Comparison of ENCODE assay signal across 8 cellular contexts in genomic region chr7:6706666-6707407, GRCh38. TPM values are rescaled to one million over a fixed set of nuclear protein-coding genes. Genes with fewer than 3 reads are reported as not detected.
DNase-seq lines count a peak whose midpoint lies in the region; ATAC-seq and TF ChIP-seq lines count a peak whose summit lies in the region.

Gene ZNF12, minus strand, starts transcription at chr7:6706947. Its CDS starts 1,774 bp downstream, at chr7:6705173.

- peaks cover 40% of the 10 kb centered on the region for H3K4me1 Mint-ChIP-seq in activated naive CD4-positive, alpha-beta T cell treated with anti-CD3 and anti-CD28 coated beads, Interleukin-2, amount 50 U/mL, for 24 hours

- H3K36me3 Mint-ChIP-seq in activated naive CD4-positive, alpha-beta T cell treated with anti-CD3 and anti-CD28 coated beads, Interleukin-2, amount 50 U/mL, for 24 hours: peaks cover 24% of the 10 kb centered on the region

- peaks cover 1% of the 10 kb centered on the region for H3K27me3 Mint-ChIP-seq in activated naive CD4-positive, alpha-beta T cell treated with anti-CD3 and anti-CD28 coated beads, Interleukin-2, amount 50 U/mL, for 24 hours

- peaks cover 17% of the 10 kb centered on the region for H3K36me3 ChIP-seq in suprapubic skin

- H3K9me3 Mint-ChIP-seq in activated naive CD4-positive, alpha-beta T cell treated with anti-CD3 and anti-CD28 coated beads, Interleukin-2, amount 50 U/mL, for 24 hours: peaks cover 13% of the 10 kb centered on the region

- H3K4me3 ChIP-seq in suprapubic skin: peak within 1 kb of the TSS; percentile 78

- peak; percentile 90 for ATAC-seq in HG02623 (IDR thresholded peaks at IDR 0.05; ENCODE audit: unreplicated experiment)
- ATAC-seq in SK-N-SH treated with all-trans-retinoic acid at 6 μM for 48 hours: peak; percentile 96

- TF ChIP-seq EP300 in suprapubic skin (IDR thresholded peaks at IDR 0.05): no peak

- peaks cover 27% of the 10 kb centered on the region for H3K4me1 ChIP-seq in suprapubic skin

- H3K27ac Mint-ChIP-seq in activated naive CD4-positive, alpha-beta T cell treated with anti-CD3 and anti-CD28 coated beads, Interleukin-2, amount 50 U/mL, for 24 hours: peak within 1 kb of the TSS; percentile 85

- TF ChIP-seq CTCF in GM10266 (IDR thresholded peaks at IDR 0.05; ENCODE audit: control insufficient read depth, insufficient read depth, low read depth, missing control alignments) (no peak), suprapubic skin (IDR thresholded peaks at IDR 0.05) (no peak)

- no peaks in the 10 kb centered on the region for H3K27me3 ChIP-seq in suprapubic skin

- DNase-seq in GM10266 (ENCODE audit: extremely low spot score) (peak; percentile 94), NCI-H1092 treated with DMSO at 0.1 percent for 48 hours (lab: John Stamatoyannopoulos, UW) (peak; percentile 94), glomerular endothelial cell (ENCODE audit: extremely low read depth, low read depth, low spot score) (peak; percentile 48), occipital lobe (lab: John Stamatoyannopoulos, UW) (peak; percentile 91), suprapubic skin (ENCODE audit: low spot score in 2 of 2) (peak; percentile 98)

- peak; percentile 46 to 71 for TF ChIP-seq POLR2A in suprapubic skin (IDR thresholded peaks at IDR 0.05)

- H3K27ac ChIP-seq in suprapubic skin: peak within 1 kb of the TSS; percentile 84

- WGBS in suprapubic skin: 12% methylated on average over 7 of the region's 65 CpGs

- H3K4me3 Mint-ChIP-seq in activated naive CD4-positive, alpha-beta T cell treated with anti-CD3 and anti-CD28 coated beads, Interleukin-2, amount 50 U/mL, for 24 hours: peak within 1 kb of the TSS; percentile 93

- no peaks in the 10 kb centered on the region for H3K9me3 ChIP-seq in suprapubic skin

TF ChIP-seq in SK-N-SH treated with all-trans-retinoic acid at 6 μM for 48 hours, 23 proteins besides CTCF, POLR2A, EP300 and RAD21:
- TF ChIP-seq PATZ1 (CRISPR knock-in tag; IDR thresholded peaks at IDR 0.05; ENCODE audit: borderline replicate concordance) (no peak), TSHZ2 (CRISPR knock-in tag; IDR thresholded peaks at IDR 0.05) (peak; percentile 43; the same call in 1 of the 2 replicates), TCF4 (CRISPR knock-in tag; IDR thresholded peaks at IDR 0.05; ENCODE audit: borderline replicate concordance) (0 out of 2 replicates have a peak, but pooled peaks have one; percentile 23), ZFP3 (CRISPR knock-in tag; IDR thresholded peaks at IDR 0.05) (0 out of 2 replicates have a peak, but pooled peaks have one; percentile 76)

RNA-seq across cellular contexts. Expression of gene ZNF12, which starts in this region (rescaled TPM):
- total RNA-seq in glomerular endothelial cell: 8.3 and 11.1 TPM in 2 replicates
- 33.4 TPM for total RNA-seq in occipital lobe
- 10 to 100 TPM; 17.9 to 33.0 (median 19.0) TPM for total RNA-seq in suprapubic skin

Comparison
In these comparisons a context has a peak if more than half of its experiments do, and no peak if none do; other contexts are left out.
1. Peak in every context shown above with its lines: DNase-seq, ATAC-seq, H3K4me3 ChIP-seq and H3K27ac ChIP-seq.
2. DNase-seq: peak in every context shown above with its lines; median percentile 98 in suprapubic skin; 94 in GM10266; 94 in NCI-H1092 treated with DMSO at 0.1 percent for 48 hours; 91 in occipital lobe; 48 in glomerular endothelial cell.